Comparison of ENCODE assay signal across 15 cellular contexts in the genomic region with DNA sequence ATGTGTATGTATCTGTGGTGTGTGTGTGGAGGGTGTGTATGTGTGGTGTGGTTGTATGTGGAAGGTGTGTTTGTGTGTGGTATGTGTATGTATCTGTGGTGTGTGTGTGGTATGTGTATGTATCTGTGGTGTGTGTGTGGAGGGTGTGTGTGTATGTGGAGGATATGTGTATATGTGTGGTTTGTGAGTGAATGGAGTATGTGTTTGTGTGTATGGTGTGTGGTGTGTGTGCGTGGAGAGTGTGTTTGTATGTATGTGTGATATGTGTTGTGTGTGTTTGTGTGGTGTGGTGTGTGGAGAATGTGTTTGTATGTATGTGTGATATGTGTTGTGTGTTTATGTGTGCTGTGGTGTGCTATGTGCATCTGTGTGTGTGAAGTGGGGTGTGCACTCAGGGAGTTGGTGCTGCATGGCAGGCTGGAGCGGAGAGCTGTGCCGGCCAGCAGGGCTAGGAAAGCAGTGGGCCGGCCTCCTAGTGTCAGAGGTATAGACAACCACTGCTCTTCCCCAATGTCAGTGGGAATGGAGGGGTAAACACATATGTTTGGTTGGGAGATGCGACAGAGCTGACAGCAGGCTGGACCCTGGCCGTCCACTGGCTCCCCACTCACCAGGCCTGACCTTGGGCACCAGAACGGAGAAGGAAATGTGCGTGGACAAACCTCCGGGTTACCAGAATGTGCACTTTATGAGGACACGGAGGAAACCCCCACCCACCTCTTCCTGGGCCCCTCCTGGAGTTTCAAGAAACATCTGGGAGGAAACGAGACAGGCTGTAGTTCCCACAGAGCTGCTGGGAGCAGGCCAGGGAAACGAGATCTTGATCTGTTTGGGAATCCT.
DNase-seq lines count a peak whose midpoint lies in the region; TF ChIP-seq lines count a peak whose summit lies in the region.
"Had no signal": no experiment of that assay in that cellular context is flagged by ENCODE, and none has a peak within 500 bp of the region (broad histone marks: within the 10 kb centered on the region; RNA-seq: fewer than 3 reads in every experiment).

No MANE protein-coding gene starts in this region.

- H3K27me3 ChIP-seq in mesenchymal stem cell (ENCODE audit: control insufficient read depth in 1 of 2, insufficient read depth in 1 of 2, low read length in 2 of 2): no peaks in the 10 kb centered on the region
- H3K27me3 ChIP-seq: BE2C, gastroesophageal sphincter had no signal

- in situ Hi-C loops in GM13976 (cut with MboI; ENCODE audit: low sequenced_read_pairs, unreplicated experiment): no loop called here

- H3K9me3 ChIP-seq in mesenchymal stem cell (ENCODE audit: control insufficient read depth, low read length): no peaks in the 10 kb centered on the region
- H3K9me3 ChIP-seq: BE2C, gastroesophageal sphincter had no signal

- H4K8ac ChIP-seq in mesenchymal stem cell (ENCODE audit: low read length): no peak overlapping the region

- peak overlapping the region; percentile 72 for H2AFZ ChIP-seq in mesenchymal stem cell (ENCODE audit: low read depth, low read length)

- TF ChIP-seq CTCF in GM13976 (IDR thresholded peaks at IDR 0.05; ENCODE audit: borderline replicate concordance, control extremely low read depth, extremely low read depth, insufficient read depth, missing control alignments) (no peak), cardiac fibroblast (IDR thresholded peaks at IDR 0.05; ENCODE audit: low read depth, low read length) (no peak)

- peak; percentile 42 for DNase-seq in GM13976 (ENCODE audit: low spot score)
- DNase-seq in NCI-H526 treated with DMSO at 0.1 percent for 48 hours (lab: John Stamatoyannopoulos, UW): peak; percentile 57
- peak; percentile 24 to 45 for DNase-seq in cardiac fibroblast (ENCODE audit: low read depth in 2 of 2)
- DNase-seq in mesenchymal stem cell: peak; percentile 32
- no peak for DNase-seq in ureter (ENCODE audit: low spot score)
- no peak for DNase-seq in activated naive CD4-positive, alpha-beta T cell (lab: John Stamatoyannopoulos, UW)
- DNase-seq in activated CD4-positive, CD25-positive, alpha-beta regulatory T cell (lab: John Stamatoyannopoulos, UW): no peak
- DNase-seq: activated B cell treated with CpG ODN at 0.5 μM for 24 hours; activated effector memory CD4-positive, alpha-beta T cell treated with anti-CD3 and anti-CD28 coated beads, Interleukin-2, amount 50 U/mL, for 16 hours; BE2C; naive B cell had no signal

- no peak overlapping the region for H3K9ac ChIP-seq in mesenchymal stem cell (ENCODE audit: low read length)

- H4K91ac ChIP-seq in mesenchymal stem cell (ENCODE audit: low read length): no peak overlapping the region

- H3K18ac ChIP-seq in mesenchymal stem cell (ENCODE audit: low read depth in 1 of 2, low read length in 2 of 2): peak overlapping the region in 1 of 2 experiments; percentile 4

- H3K23ac ChIP-seq in mesenchymal stem cell (ENCODE audit: low read length in 2 of 2): no peak overlapping the region

- peak overlapping the region; percentile 54 for H3K27ac ChIP-seq in mesenchymal stem cell (ENCODE audit: low read length, poor library complexity, severe bottlenecking)
- H3K27ac ChIP-seq: gastroesophageal sphincter had no signal

- H2BK12ac ChIP-seq in mesenchymal stem cell (ENCODE audit: low read length in 2 of 2): peak overlapping the region in 1 of 2 experiments; percentile 27

- H3K4me3 ChIP-seq in cardiac fibroblast (replicated peaks in 1 of 2; ENCODE audit: low read depth in 2 of 2, low read length in 2 of 2) (no peak overlapping the region), mesenchymal stem cell (ENCODE audit: insufficient read depth in 1 of 2, low read depth in 1 of 2, low read length in 2 of 2) (no peak overlapping the region)
- H3K4me3 ChIP-seq: gastroesophageal sphincter, K562, lung, smooth muscle cell had no signal

- H2AK5ac ChIP-seq in mesenchymal stem cell (ENCODE audit: low read length, severe bottlenecking): peak overlapping the region; percentile 89

- 59% methylated on average over 12 of the region's 12 CpGs for WGBS in mesenchymal stem cell

- peaks cover 0 to 10% of the 10 kb centered on the region in 2 experiments for H3K36me3 ChIP-seq in mesenchymal stem cell (ENCODE audit: control insufficient read depth in 1 of 2, insufficient read depth in 2 of 2, low read depth in 1 of 2, low read length in 2 of 2)
- H3K36me3 ChIP-seq: BE2C, gastroesophageal sphincter had no signal

- no peak overlapping the region for H2BK5ac ChIP-seq in mesenchymal stem cell (ENCODE audit: low read depth, low read length, poor library complexity, severe bottlenecking)

- no peak overlapping the region for H2BK15ac ChIP-seq in mesenchymal stem cell (ENCODE audit: low read depth, poor library complexity, severe bottlenecking)

- H3K79me1 ChIP-seq in mesenchymal stem cell (replicated peaks; ENCODE audit: low read length, poor library complexity, severe bottlenecking): peaks cover 31% of the 10 kb centered on the region

- H2BK120ac ChIP-seq in mesenchymal stem cell (ENCODE audit: low read depth, low read length): no peak overlapping the region

- H3K4me1 ChIP-seq in mesenchymal stem cell (ENCODE audit: control insufficient read depth, insufficient read depth, low read depth, low read length): peaks cover 51% of the 10 kb centered on the region
- H3K4me1 ChIP-seq: BE2C had no signal

- H3K4me2 ChIP-seq in mesenchymal stem cell (ENCODE audit: low read length, poor library complexity, severe bottlenecking): no peak overlapping the region
- H3K4me2 ChIP-seq: smooth muscle cell had no signal

- peak overlapping the region in 1 of 2 experiments; percentile 43 for H3K4ac ChIP-seq in mesenchymal stem cell (ENCODE audit: low read depth in 1 of 2, low read length in 2 of 2)

- peak overlapping the region in 1 of 2 experiments; percentile 30 for H3K14ac ChIP-seq in mesenchymal stem cell (ENCODE audit: low read length in 2 of 2)

Comparison
In these comparisons a context has a peak if more than half of its experiments do, and no peak if none do; other contexts are left out.
1. DNase-seq: peak in GM13976 (single experiment), NCI-H526 treated with DMSO at 0.1 percent for 48 hours (single experiment), cardiac fibroblast (2 of 2) and mesenchymal stem cell (single experiment); none in ureter (single experiment), activated naive CD4-positive, alpha-beta T cell (0 of 4) and activated CD4-positive, CD25-positive, alpha-beta regulatory T cell (0 of 4).